ENCODE assay signal across 9 cellular contexts in the genomic region with DNA sequence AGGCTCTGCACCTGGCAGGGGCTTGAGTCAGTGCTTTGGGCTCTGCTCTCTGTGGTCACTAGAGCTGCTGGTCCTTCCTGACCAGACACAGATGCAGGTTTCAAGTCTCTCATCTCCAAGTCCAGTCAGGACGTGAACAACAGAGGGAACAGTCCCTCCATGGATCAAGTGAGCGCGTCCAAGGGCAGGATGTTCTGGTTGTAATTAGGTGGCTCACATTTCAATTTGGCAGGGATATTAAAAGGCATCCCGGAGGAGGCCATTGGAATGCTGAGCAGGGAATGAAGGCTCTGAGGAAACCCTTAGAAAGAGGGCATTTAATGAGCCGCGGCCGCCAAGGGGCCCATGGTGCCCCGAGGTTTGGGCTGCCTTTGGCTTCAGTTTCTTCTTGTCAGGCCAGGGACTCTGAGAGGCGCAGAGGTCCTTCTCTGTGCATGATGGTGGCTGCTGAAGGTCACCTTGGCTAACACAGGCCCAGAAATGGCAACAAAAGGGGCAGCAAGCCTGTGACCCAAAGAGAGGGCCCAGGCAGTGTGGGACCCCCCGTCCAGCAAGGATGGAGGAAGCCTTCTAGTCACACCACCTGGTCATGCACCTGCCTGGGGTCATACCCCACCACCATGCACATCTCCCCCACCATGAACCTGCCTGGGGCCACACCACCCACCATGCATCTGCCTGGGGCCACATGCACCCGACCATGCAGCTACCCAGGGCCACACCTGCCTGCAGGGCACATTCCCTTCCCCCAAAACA. TPM values are rescaled to one million over a fixed set of nuclear protein-coding genes. Genes with fewer than 3 reads are reported as not detected.
DNase-seq lines count a peak whose midpoint lies in the region; ATAC-seq, FAIRE-seq and TF ChIP-seq lines count a peak whose summit lies in the region.
"Had no signal": no experiment of that assay in that cellular context is flagged by ENCODE, and none has a peak within 500 bp of the region (broad histone marks: within the 10 kb centered on the region; RNA-seq: fewer than 3 reads in every experiment).

No MANE protein-coding gene starts in this region.

- CTCF ChIA-PET in MCF 10A (lab: Yijun Ruan, JAX) = no interaction called here

- H3K9me3 ChIP-seq in breast epithelium (no peaks in the 10 kb centered on the region), lower lobe of right lung (no peaks in the 10 kb centered on the region)

- no peaks in the 10 kb centered on the region for H3K4me1 Mint-ChIP-seq in MCF 10A (ENCODE audit: insufficient read depth, unreplicated experiment)

- WGBS in lower leg skin, 2 donors = 46 to 57% methylated on average over 11 of the region's 11 CpGs

- peaks cover 0 to 2% of the 10 kb centered on the region in 2 donors for H3K4me1 ChIP-seq in breast epithelium
- H3K4me1 ChIP-seq in lower lobe of right lung = peaks cover 7% of the 10 kb centered on the region

- intact Hi-C loops in breast epithelium (cut with DNase I; ENCODE audit: low total_unique reads) (loop anchor here (10.0 kb wide), 1 partner anchor 448 kb away; no protein-coding TSS in a partner anchor), MCF 10A (cut with micrococcal nuclease) (no loop called here), dorsolateral prefrontal cortex (cut with DNase I) (no loop called here), lower lobe of right lung (cut with DNase I) (no loop called here), lower leg skin (cut with DNase I; ENCODE audit: low total_unique reads) (no loop called here)

- H3K4me3 ChIP-seq in breast epithelium = no peak overlapping the region
- no peak overlapping the region for H3K4me3 ChIP-seq in dorsolateral prefrontal cortex
- no peak overlapping the region for H3K4me3 ChIP-seq in lower lobe of right lung
- H3K4me3 ChIP-seq in lower leg skin (ENCODE audit: low read depth, poor library complexity, severe bottlenecking) = no peak overlapping the region

- H3K36me3 Mint-ChIP-seq in MCF 10A (ENCODE audit: insufficient read depth, unreplicated experiment) = no peaks in the 10 kb centered on the region

- TF ChIP-seq POLR2A in breast epithelium (IDR thresholded peaks at IDR 0.05) (no peak), lower leg skin (IDR thresholded peaks at IDR 0.05) (no peak)

- H3K9me3 Mint-ChIP-seq in MCF 10A (ENCODE audit: unreplicated experiment) = no peaks in the 10 kb centered on the region

- peaks cover 7% of the 10 kb centered on the region for H3K27me3 Mint-ChIP-seq in MCF 10A (ENCODE audit: insufficient read depth, unreplicated experiment)

- H3K27ac ChIP-seq in breast epithelium (peak overlapping the region; percentile 29 to 69), dorsolateral prefrontal cortex (peak overlapping the region in 30 of 59 donors; percentile 7 to 73 (median 46)), lower lobe of right lung (peak overlapping the region; percentile 34)
- H3K27ac ChIP-seq: epithelial cell of prostate had no signal

- no peaks in the 10 kb centered on the region for H3K36me3 ChIP-seq in breast epithelium
- no peaks in the 10 kb centered on the region for H3K36me3 ChIP-seq in lower lobe of right lung

- no peak overlapping the region for H3K27ac Mint-ChIP-seq in MCF 10A (ENCODE audit: low read depth, unreplicated experiment)

- ATAC-seq in lower lobe of right lung (peak; percentile 17 to 18), HG03108 (IDR thresholded peaks at IDR 0.05; ENCODE audit: unreplicated experiment) (no peak)

- no peak overlapping the region for H3K4me3 Mint-ChIP-seq in MCF 10A (ENCODE audit: unreplicated experiment)

- DNase-seq in breast epithelium (ENCODE audit: low spot score in 2 of 2) (peak in 1 of 2 donors; percentile 40), MCF 10A (ENCODE audit: unreplicated experiment) (no peak), dorsolateral prefrontal cortex (peak in 6 of 10 donors; percentile 18 to 73 (median 44)), lower lobe of right lung (peak; percentile 24), lower leg skin (ENCODE audit: low spot score in 2 of 2) (no peak), NCI-H226 (no peak), frontal cortex (ENCODE audit: low spot score in 2 of 2) (no peak)

- H3K27me3 ChIP-seq in breast epithelium (no peaks in the 10 kb centered on the region), dorsolateral prefrontal cortex (no peaks in the 10 kb centered on the region), lower lobe of right lung (ENCODE audit: low read depth) (no peaks in the 10 kb centered on the region)

- POLR2A ChIA-PET in MCF 10A (lab: Yijun Ruan, JAX) = no interaction called here

- no peak for FAIRE-seq in frontal cortex (lab: Jason Lieb, UNC)

- TF ChIP-seq CTCF in breast epithelium (IDR thresholded peaks at IDR 0.05) (no peak), MCF 10A (IDR thresholded peaks at IDR 0.05; ENCODE audit: unreplicated experiment) (no peak), dorsolateral prefrontal cortex (IDR thresholded peaks at IDR 0.05 in 54 of 56, conservative IDR thresholded peaks at IDR 0.05 in 2 of 56; ENCODE audit: low read depth in 1 of 56, partially characterized antibody in 56 of 56) (no peak), lower lobe of right lung (IDR thresholded peaks at IDR 0.05) (no peak), lower leg skin (IDR thresholded peaks at IDR 0.05) (no peak)

- BruUV-seq in MCF 10A (replicated peaks; lab: Mats Ljungman, UMichigan) = no TSS peak

RNA-seq across cellular contexts. Expression of gene INPP5A, which starts 30.7 kb away (rescaled TPM):
- 10 to 100 TPM; 26.6 to 50.6 (median 38.7) TPM for total RNA-seq in breast epithelium
- 14.2 and 14.7 TPM in 2 replicates for total RNA-seq in MCF 10A (2022)
- total RNA-seq in dorsolateral prefrontal cortex = 10 to 100 TPM; 29.1 to 74.1 (median 54.8) TPM
- total RNA-seq in lower lobe of right lung = 34.1 TPM
- 10 to 100 TPM; 31.2 to 51.8 (median 41.5) TPM for total RNA-seq in lower leg skin
- 38.7 TPM for total RNA-seq in frontal cortex

Comparison
In these comparisons a context has a peak if more than half of its experiments do, and no peak if none do; other contexts are left out.
1. DNase-seq: peak in dorsolateral prefrontal cortex (6 of 10) and lower lobe of right lung (single experiment); none in MCF 10A (single experiment), lower leg skin (0 of 2), NCI-H226 (single experiment) and frontal cortex (0 of 2).
2. Peak in every context shown above with its lines, with median percentiles within 50 percentile points of each other: H3K27ac ChIP-seq.